In the genomic region with DNA sequence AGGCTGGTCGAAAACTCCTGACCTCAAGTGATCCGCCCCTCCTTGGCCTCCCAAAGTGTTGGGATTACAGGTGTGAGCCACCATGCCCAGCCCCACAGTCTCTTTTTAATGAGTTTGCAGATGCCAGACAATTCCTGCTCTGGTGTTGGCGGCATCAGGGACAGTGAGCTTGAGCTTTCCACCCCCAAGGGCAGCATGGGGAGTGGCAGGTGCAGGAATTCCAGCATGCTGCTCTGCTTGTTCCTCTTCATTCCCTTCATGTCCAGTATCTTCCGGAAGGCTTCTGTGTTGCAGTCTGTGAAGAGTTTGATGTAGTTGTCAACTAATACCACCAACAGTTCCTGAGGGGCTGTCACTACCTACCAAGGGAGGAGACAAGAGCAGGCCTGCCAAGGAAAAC, we compare ENCODE assay signal across 26 cellular contexts.
DNase-seq lines count a peak whose midpoint lies in the region; TF ChIP-seq lines count a peak whose summit lies in the region.
"Had no signal": no experiment of that assay in that cellular context is flagged by ENCODE, and none has a peak within 500 bp of the region (broad histone marks: within the 10 kb centered on the region; RNA-seq: fewer than 3 reads in every experiment).

No MANE protein-coding gene starts in this region.

- H3K27ac ChIP-seq in OCI-LY3 (ENCODE audit: low read length) (no peak overlapping the region), duodenal mucosa (ENCODE audit: low read depth, low read length) (no peak overlapping the region), trophoblast cell (ENCODE audit: low read depth, low read length) (peak overlapping the region; percentile 1)
- H3K27ac ChIP-seq: brain microvascular endothelial cell, neural progenitor cell, parathyroid adenoma, suprapubic skin had no signal

- no CpG with 5 or more reads among the region's 4 CpGs for WGBS in trophoblast cell (ENCODE audit: extremely low coverage, insufficient coverage, insufficient read length)

- no peak overlapping the region for H3K4ac ChIP-seq in trophoblast cell (ENCODE audit: low read depth, low read length)

- H3K36me3 ChIP-seq in OCI-LY3 (replicated peaks; ENCODE audit: low read depth, low read length) = no peaks in the 10 kb centered on the region
- no peaks in the 10 kb centered on the region for H3K36me3 ChIP-seq in duodenal mucosa (ENCODE audit: control insufficient read depth in 1 of 2, insufficient read depth in 2 of 2, low read length in 2 of 2)
- no peaks in the 10 kb centered on the region for H3K36me3 ChIP-seq in trophoblast cell (ENCODE audit: control insufficient read depth in 1 of 2, insufficient read depth in 2 of 2, low read length in 2 of 2)
- H3K36me3 ChIP-seq: brain microvascular endothelial cell, neural progenitor cell, suprapubic skin had no signal

- no peaks in the 10 kb centered on the region for H3K79me2 ChIP-seq in OCI-LY3 (ENCODE audit: low read length)
- H3K79me2 ChIP-seq in trophoblast cell (ENCODE audit: control insufficient read depth, insufficient read depth, low read length, poor library complexity) = no peaks in the 10 kb centered on the region
- H3K79me2 ChIP-seq: parathyroid adenoma had no signal

- no peak overlapping the region for H4K8ac ChIP-seq in trophoblast cell (ENCODE audit: low read depth, low read length)

- H2BK120ac ChIP-seq in trophoblast cell (ENCODE audit: insufficient read depth, low read length, poor library complexity) = no peak overlapping the region

- H2BK5ac ChIP-seq in trophoblast cell (ENCODE audit: low read depth, low read length, poor library complexity) = no peak overlapping the region

- H3K4me3 ChIP-seq in OCI-LY3 (ENCODE audit: low read length) (peak overlapping the region; percentile 50; the same call in 1 of the 2 replicates), duodenal mucosa (ENCODE audit: low read depth in 1 of 2, low read length in 2 of 2) (peak overlapping the region; percentile 25 to 45), trophoblast cell (ENCODE audit: low read depth, low read length) (no peak overlapping the region)
- H3K4me3 ChIP-seq: neural progenitor cell, suprapubic skin had no signal

- H3K9me3 ChIP-seq in OCI-LY3 (ENCODE audit: insufficient read depth, low read length) (no peaks in the 10 kb centered on the region), duodenal mucosa (ENCODE audit: control insufficient read depth in 1 of 2, low read length in 2 of 2) (no peaks in the 10 kb centered on the region), trophoblast cell (ENCODE audit: insufficient read depth, low read depth, low read length) (no peaks in the 10 kb centered on the region)
- H3K9me3 ChIP-seq: suprapubic skin had no signal

- H3K79me1 ChIP-seq in trophoblast cell (ENCODE audit: low read length) = peaks cover 2% of the 10 kb centered on the region

- no peak overlapping the region for H3K18ac ChIP-seq in trophoblast cell (ENCODE audit: low read length)

- H3K4me2 ChIP-seq in OCI-LY3 (ENCODE audit: low read length) (peak overlapping the region; percentile 50), trophoblast cell (ENCODE audit: low read length) (no peak overlapping the region)
- H3K4me2 ChIP-seq: neural progenitor cell had no signal

- TF ChIP-seq CTCF in OCI-LY3 (IDR thresholded peaks at IDR 0.05; ENCODE audit: low read depth, low read length) = no peak

- no peak overlapping the region for H4K12ac ChIP-seq in trophoblast cell (ENCODE audit: low read depth, low read length)

- H2AK5ac ChIP-seq in trophoblast cell (ENCODE audit: low read length) = no peak overlapping the region

- DNase-seq in ELF-1 (ENCODE audit: low read depth, low spot score) = peak; percentile 71
- DNase-seq in trophoblast cell = peak; percentile 90 to 96
- DNase-seq in HuH-7 (ENCODE audit: low spot score) = no peak
- DNase-seq in COLO829 (ENCODE audit: low spot score) = no peak
- DNase-seq in NCI-H2196 treated with DMSO at 0.1 percent for 48 hours (lab: John Stamatoyannopoulos, UW; ENCODE audit: unreplicated experiment) = no peak
- DNase-seq in anterior cingulate cortex (lab: John Stamatoyannopoulos, UW) = no peak
- DNase-seq: activated CD4-positive, alpha-beta T cell treated with anti-CD3 and anti-CD28 coated beads, Interleukin-2, amount 50 U/mL, for 4 hours; activated CD4-positive, CD25-positive, alpha-beta regulatory T cell; activated naive CD4-positive, alpha-beta T cell treated with anti-CD3 and anti-CD28 coated beads, Interleukin-2, amount 50 U/mL, for 16 hours; amniotic stem cell; brain microvascular endothelial cell; C1 segment of cervical spinal cord; hippocampal formation; Kasumi-1; left cardiac atrium; mammary epithelial cell; NCI-H1436 treated with DMSO at 0.1 percent for 48 hours; NCI-H345; NCI-H69; retina; stimulated activated naive CD4-positive, alpha-beta T cell treated with Interleukin-2 at 50 U/mL for 16 hours had no signal

- H3K14ac ChIP-seq in trophoblast cell (ENCODE audit: low read length) = no peak overlapping the region

- no peaks in the 10 kb centered on the region for H4K20me1 ChIP-seq in OCI-LY3 (ENCODE audit: insufficient read depth, low read length)

- H2AFZ ChIP-seq in OCI-LY3 (ENCODE audit: low read depth, low read length) (peak overlapping the region; percentile 74; the same call in 1 of the 2 replicates), trophoblast cell (ENCODE audit: insufficient read depth, low read length, poor library complexity) (no peak overlapping the region)
- H2AFZ ChIP-seq: neural progenitor cell, parathyroid adenoma had no signal

- H3K27me3 ChIP-seq in OCI-LY3 (ENCODE audit: low read depth, low read length) (no peaks in the 10 kb centered on the region), duodenal mucosa (ENCODE audit: control insufficient read depth in 1 of 2, insufficient read depth in 2 of 2, low read length in 2 of 2) (no peaks in the 10 kb centered on the region), trophoblast cell (ENCODE audit: insufficient read depth, low read length) (no peaks in the 10 kb centered on the region)
- H3K27me3 ChIP-seq: brain microvascular endothelial cell, neural progenitor cell, suprapubic skin had no signal

- H3K23ac ChIP-seq in trophoblast cell (ENCODE audit: low read length) = no peak overlapping the region

- no peak overlapping the region for H2BK12ac ChIP-seq in trophoblast cell (ENCODE audit: low read length)

- H3K4me1 ChIP-seq in OCI-LY3 (ENCODE audit: low read length) (peaks cover 9% of the 10 kb centered on the region; the same call in 1 of the 2 replicates), duodenal mucosa (ENCODE audit: control insufficient read depth in 1 of 2, insufficient read depth in 2 of 2, low read length in 2 of 2) (no peaks in the 10 kb centered on the region), trophoblast cell (ENCODE audit: control insufficient read depth in 1 of 2, insufficient read depth in 2 of 2, low read length in 2 of 2) (peaks cover 0 to 2% of the 10 kb centered on the region in 2 experiments)
- H3K4me1 ChIP-seq: neural progenitor cell, parathyroid adenoma, suprapubic skin had no signal

- H4K91ac ChIP-seq in trophoblast cell (ENCODE audit: low read depth, low read length) = no peak overlapping the region

- H3K9ac ChIP-seq in OCI-LY3 (ENCODE audit: low read length) (no peak overlapping the region), duodenal mucosa (ENCODE audit: low read depth in 1 of 2, low read length in 2 of 2) (no peak overlapping the region), trophoblast cell (ENCODE audit: low read length) (no peak overlapping the region)
- H3K9ac ChIP-seq: neural progenitor cell, parathyroid adenoma had no signal

Comparison
In these comparisons a context has a peak if more than half of its experiments do, and no peak if none do; other contexts are left out.
1. DNase-seq: peak in ELF-1 (single experiment) and trophoblast cell (2 of 2); none in HuH-7 (single experiment), COLO829 (single experiment), NCI-H2196 treated with DMSO at 0.1 percent for 48 hours (single experiment) and anterior cingulate cortex (0 of 58).